ENCODE assay signal across 8 cellular contexts in genomic region chr1:109910123-109910962, GRCh38. TPM values are rescaled to one million over a fixed set of nuclear protein-coding genes. Genes with fewer than 3 reads are reported as not detected.
DNase-seq lines count a peak whose midpoint lies in the region; ATAC-seq and TF ChIP-seq lines count a peak whose summit lies in the region.

CSF1 (plus strand) TSS chr1:109910849; CDS start chr1:109911024, 175 bp downstream.

- ATAC-seq in mucosa of descending colon, result peak; percentile 71

- peaks cover 7% of the 10 kb centered on the region for H3K4me1 ChIP-seq in mucosa of descending colon (ENCODE audit: low read depth)

- DNase-seq in NOMO-1 treated with DMSO at 0.1 percent for 48 hours (lab: John Stamatoyannopoulos, UW; ENCODE audit: unreplicated experiment) (peak; percentile 26), NOMO-1 treated with dmso at 0.1 percent for 144 hours (lab: John Stamatoyannopoulos, UW; ENCODE audit: unreplicated experiment) (no peak), NCI-H748 treated with DMSO at 0.1 percent for 48 hours (lab: John Stamatoyannopoulos, UW) (peak; percentile 54), erythroblast (lab: John Stamatoyannopoulos, UW) (peak; percentile 65 to 68), mucosa of descending colon (peak; percentile 77 to 80 (median 79)), NCI-H1694 (lab: John Stamatoyannopoulos, UW) (no peak)
- peak; percentile 81 for DNase-seq in activated T-cell treated with anti-CD3 and anti-CD28 coated beads, Interleukin-2, amount 50 U/mL, for 24 hours
- DNase-seq in stimulated activated CD8-positive, alpha-beta memory T cell treated with anti-CD3 and anti-CD28 coated beads, Interleukin-2, amount 100 ng/mL, for 48 hours (ENCODE audit: low read depth in 2 of 2), result peak; percentile 40 to 53

- no peaks in the 10 kb centered on the region for H3K27me3 Mint-ChIP-seq in activated T-cell treated with anti-CD3 and anti-CD28 coated beads, Interleukin-2, amount 50 U/mL, for 24 hours

- no peak for TF ChIP-seq POLR2A in erythroblast (IDR thresholded peaks at IDR 0.05; ENCODE audit: low read length)

- peak within 1 kb of the TSS; percentile 90 for H3K27ac Mint-ChIP-seq in activated T-cell treated with anti-CD3 and anti-CD28 coated beads, Interleukin-2, amount 50 U/mL, for 24 hours

- no peaks in the 10 kb centered on the region for H3K9me3 ChIP-seq in mucosa of descending colon

- H3K9me3 Mint-ChIP-seq in activated T-cell treated with anti-CD3 and anti-CD28 coated beads, Interleukin-2, amount 50 U/mL, for 24 hours, result peaks cover 4% of the 10 kb centered on the region

- H3K4me3 Mint-ChIP-seq in activated T-cell treated with anti-CD3 and anti-CD28 coated beads, Interleukin-2, amount 50 U/mL, for 24 hours, result peak within 1 kb of the TSS; percentile 89

- no peak for TF ChIP-seq CTCF in mucosa of descending colon (IDR thresholded peaks at IDR 0.05)

- no peaks in the 10 kb centered on the region for H3K36me3 ChIP-seq in mucosa of descending colon (ENCODE audit: low read depth)

- intact Hi-C loops in mucosa of descending colon (cut with DNase I, micrococcal nuclease), result no loop called here

- H3K4me1 Mint-ChIP-seq in activated T-cell treated with anti-CD3 and anti-CD28 coated beads, Interleukin-2, amount 50 U/mL, for 24 hours (ENCODE audit: low read depth), result peaks cover 77% of the 10 kb centered on the region

- peaks cover 47% of the 10 kb centered on the region for H3K36me3 Mint-ChIP-seq in activated T-cell treated with anti-CD3 and anti-CD28 coated beads, Interleukin-2, amount 50 U/mL, for 24 hours (ENCODE audit: low read depth)

- peak within 1 kb of the TSS; percentile 46 for H3K4me3 ChIP-seq in mucosa of descending colon

RNA-seq across cellular contexts. Expression of gene CSF1, which starts in this region (rescaled TPM):
- 10 to 100 TPM in 2 of 3 donors, 1 to 10 TPM in 1; 6.5 to 34.4 (median 19.9) TPM for total RNA-seq in mucosa of descending colon

Comparison
In these comparisons a context has a peak if more than half of its experiments do, and no peak if none do; other contexts are left out.
1. DNase-seq: peak in NOMO-1 treated with DMSO at 0.1 percent for 48 hours (single experiment), NCI-H748 treated with DMSO at 0.1 percent for 48 hours (single experiment), activated T-cell treated with anti-CD3 and anti-CD28 coated beads, Interleukin-2, amount 50 U/mL, for 24 hours (single experiment), erythroblast (2 of 2), mucosa of descending colon (3 of 3) and stimulated activated CD8-positive, alpha-beta memory T cell treated with anti-CD3 and anti-CD28 coated beads, Interleukin-2, amount 100 ng/mL, for 48 hours (2 of 2); none in NOMO-1 treated with dmso at 0.1 percent for 144 hours (single experiment) and NCI-H1694 (single experiment).